14 cellular contexts compared by ENCODE assay signal in the genomic region with DNA sequence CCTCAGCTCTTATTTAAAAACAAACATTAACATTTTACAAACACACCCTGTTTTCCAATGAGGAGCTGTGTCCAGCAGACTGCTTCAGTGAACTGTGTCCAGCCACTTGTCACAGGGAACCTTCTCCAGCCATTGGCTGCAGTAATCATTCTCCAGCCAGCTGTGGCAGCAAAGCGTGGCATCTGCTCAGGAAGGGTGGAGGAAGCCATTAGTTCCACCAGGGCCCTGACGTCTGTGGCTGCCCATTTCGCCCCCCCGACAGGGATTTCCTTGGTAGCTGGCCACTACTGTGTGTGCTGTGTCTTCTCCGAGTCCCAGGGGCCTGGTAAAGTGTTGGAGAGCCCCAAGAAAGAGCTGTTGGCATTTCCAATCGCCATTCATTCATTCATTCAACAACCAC.
DNase-seq lines count a peak whose midpoint lies in the region; FAIRE-seq and TF ChIP-seq lines count a peak whose summit lies in the region.
"Had no signal": no experiment of that assay in that cellular context is flagged by ENCODE, and none has a peak within 500 bp of the region (broad histone marks: within the 10 kb centered on the region; RNA-seq: fewer than 3 reads in every experiment).

No MANE protein-coding gene starts in this region.

- FAIRE-seq in small intestine (lab: Jason Lieb, UNC) = no peak
- FAIRE-seq: GM12892 had no signal

- DNase-seq in BE2C = peak; percentile 14
- DNase-seq in NCI-H69 (lab: John Stamatoyannopoulos, UW) = peak; percentile 7
- peak; percentile 11 for DNase-seq in fibroblast of villous mesenchyme (ENCODE audit: low read depth)
- peak; percentile 41 for DNase-seq in medulla oblongata (ENCODE audit: extremely low spot score)
- no peak for DNase-seq in small intestine
- DNase-seq in HuH-7 (ENCODE audit: low spot score) = no peak
- DNase-seq in WERI-Rb-1 = no peak
- no peak for DNase-seq in NCI-H2227 (lab: John Stamatoyannopoulos, UW; ENCODE audit: unreplicated experiment)
- DNase-seq: activated B cell treated with CpG ODN at 0.5 μM for 24 hours; NCI-H2171; SK-N-SH; stimulated activated CD4-positive, alpha-beta T cell treated with anti-CD3 and anti-CD28 coated beads, Interleukin-2, amount 100 ng/mL, for 48 hours had no signal

- H3K27me3 ChIP-seq in BE2C (no peaks in the 10 kb centered on the region), small intestine (ENCODE audit: control insufficient read depth in 2 of 2, insufficient read depth in 2 of 2, low read length in 2 of 2) (no peaks in the 10 kb centered on the region), WERI-Rb-1 (ENCODE audit: insufficient read depth, low read depth, severe bottlenecking) (no peaks in the 10 kb centered on the region)
- H3K27me3 ChIP-seq: upper lobe of left lung had no signal

- H3K4me3 ChIP-seq in BE2C (ENCODE audit: low read depth, low read length) (no peak overlapping the region), fibroblast of villous mesenchyme (ENCODE audit: low read depth, low read length) (no peak overlapping the region), small intestine (ENCODE audit: low read depth in 1 of 2, low read length in 2 of 2) (no peak overlapping the region), WERI-Rb-1 (ENCODE audit: low read depth, low read length) (no peak overlapping the region)
- H3K4me3 ChIP-seq: upper lobe of left lung had no signal

- H3K27ac ChIP-seq in small intestine (ENCODE audit: low read depth in 1 of 2, low read length in 1 of 2) (no peak overlapping the region), WERI-Rb-1 (no peak overlapping the region)

- TF ChIP-seq CTCF in BE2C (IDR thresholded peaks at IDR 0.05; ENCODE audit: low read depth, low read length) (no peak), fibroblast of villous mesenchyme (IDR thresholded peaks at IDR 0.05; ENCODE audit: insufficient read depth, low read depth, low read length) (no peak), WERI-Rb-1 (IDR thresholded peaks at IDR 0.05; ENCODE audit: low read depth, low read length) (no peak)

- H3K9me3 ChIP-seq in BE2C = no peaks in the 10 kb centered on the region
- H3K9me3 ChIP-seq in small intestine (ENCODE audit: control insufficient read depth, low read depth) = no peaks in the 10 kb centered on the region
- H3K9me3 ChIP-seq in WERI-Rb-1 (ENCODE audit: severe bottlenecking) = no peaks in the 10 kb centered on the region
- H3K9me3 ChIP-seq: SK-N-SH, upper lobe of left lung had no signal

- WGBS in small intestine, 3 donors = 70 to 82% (median 74%) methylated on average over 6 of the region's 6 CpGs

- H3K36me3 ChIP-seq in BE2C = no peaks in the 10 kb centered on the region
- no peaks in the 10 kb centered on the region for H3K36me3 ChIP-seq in small intestine (ENCODE audit: control insufficient read depth in 2 of 2, insufficient read depth in 2 of 2, low read length in 2 of 2)
- H3K36me3 ChIP-seq in WERI-Rb-1 = no peaks in the 10 kb centered on the region
- H3K36me3 ChIP-seq: upper lobe of left lung had no signal

- H3K4me1 ChIP-seq in BE2C (no peaks in the 10 kb centered on the region), small intestine (ENCODE audit: control insufficient read depth in 2 of 2, insufficient read depth in 1 of 2, low read depth in 1 of 2, low read length in 1 of 2) (no peaks in the 10 kb centered on the region)

Comparison
In these comparisons a context has a peak if more than half of its experiments do, and no peak if none do; other contexts are left out.
1. DNase-seq: peak in BE2C (single experiment), NCI-H69 (single experiment), fibroblast of villous mesenchyme (single experiment) and medulla oblongata (single experiment); none in small intestine (single experiment), HuH-7 (single experiment), WERI-Rb-1 (single experiment) and NCI-H2227 (single experiment).